ENCODE assay signal across 8 cellular contexts in genomic region chr19:1122972-1123363, GRCh38. TPM values are rescaled to one million over a fixed set of nuclear protein-coding genes. Genes with fewer than 3 reads are reported as not detected.
DNase-seq lines count a peak whose midpoint lies in the region; ATAC-seq and TF ChIP-seq lines count a peak whose summit lies in the region.

No MANE protein-coding gene starts in this region.

- H3K4me3 ChIP-seq in right atrium auricular region (no peak overlapping the region), SJCRH30 (no peak overlapping the region), epithelial cell of esophagus (ENCODE audit: low read length) (no peak overlapping the region), trophoblast cell (ENCODE audit: low read depth, low read length) (no peak overlapping the region)

- H3K9ac ChIP-seq in trophoblast cell (ENCODE audit: low read length), result no peak overlapping the region

- H3K4me2 ChIP-seq in trophoblast cell (ENCODE audit: low read length), result no peak overlapping the region

- no peak overlapping the region for H4K12ac ChIP-seq in trophoblast cell (ENCODE audit: low read depth, low read length)

- no peak overlapping the region for H2BK12ac ChIP-seq in trophoblast cell (ENCODE audit: low read length)

- intact Hi-C loops in Right ventricle myocardium superior (cut with DNase I), result no loop called here

- peak; percentile 63 for ATAC-seq in Right ventricle myocardium superior (ENCODE audit: poor library complexity)
- ATAC-seq in GM18858 (IDR thresholded peaks at IDR 0.05; ENCODE audit: unreplicated experiment), result no peak

- TF ChIP-seq CTCF in right atrium auricular region (IDR thresholded peaks at IDR 0.05) (no peak), epithelial cell of esophagus (IDR thresholded peaks at IDR 0.05; ENCODE audit: insufficient read depth, low read depth, low read length, missing control alignments) (no peak)

- no peak overlapping the region for H3K4ac ChIP-seq in trophoblast cell (ENCODE audit: low read depth, low read length)

- H3K27me3 ChIP-seq in right atrium auricular region (no peaks in the 10 kb centered on the region), SJCRH30 (no peaks in the 10 kb centered on the region), trophoblast cell (ENCODE audit: insufficient read depth, low read length) (no peaks in the 10 kb centered on the region)

- no peak overlapping the region for H3K23ac ChIP-seq in trophoblast cell (ENCODE audit: low read length)

- no peaks in the 10 kb centered on the region for H3K79me1 ChIP-seq in trophoblast cell (ENCODE audit: low read length)

- H3K4me1 ChIP-seq in right atrium auricular region, result no peaks in the 10 kb centered on the region
- no peaks in the 10 kb centered on the region for H3K4me1 ChIP-seq in SJCRH30
- no peaks in the 10 kb centered on the region for H3K4me1 ChIP-seq in trophoblast cell (ENCODE audit: control insufficient read depth in 1 of 2, insufficient read depth in 2 of 2, low read length in 2 of 2)

- no peak overlapping the region for H3K14ac ChIP-seq in trophoblast cell (ENCODE audit: low read length)

- H3K9me3 ChIP-seq in right atrium auricular region, result no peaks in the 10 kb centered on the region
- H3K9me3 ChIP-seq in SJCRH30 (replicated peaks), result no peaks in the 10 kb centered on the region
- peaks cover 2% of the 10 kb centered on the region for H3K9me3 ChIP-seq in trophoblast cell (ENCODE audit: insufficient read depth, low read depth, low read length)

- no peaks in the 10 kb centered on the region for H3K79me2 ChIP-seq in trophoblast cell (ENCODE audit: control insufficient read depth, insufficient read depth, low read length, poor library complexity)

- peak overlapping the region; percentile 25 for H3K18ac ChIP-seq in trophoblast cell (ENCODE audit: low read length)

- no peak overlapping the region for H2AFZ ChIP-seq in trophoblast cell (ENCODE audit: insufficient read depth, low read length, poor library complexity)

- no peak overlapping the region for H4K91ac ChIP-seq in trophoblast cell (ENCODE audit: low read depth, low read length)

- H3K27ac ChIP-seq in right atrium auricular region (no peak overlapping the region), SJCRH30 (no peak overlapping the region), trophoblast cell (ENCODE audit: low read depth, low read length) (no peak overlapping the region)

- peaks cover 100% of the 10 kb centered on the region for H3K36me3 ChIP-seq in right atrium auricular region
- peaks cover 40% of the 10 kb centered on the region for H3K36me3 ChIP-seq in SJCRH30
- H3K36me3 ChIP-seq in trophoblast cell (ENCODE audit: control insufficient read depth in 1 of 2, insufficient read depth in 2 of 2, low read length in 2 of 2), result peaks cover 80 to 86% of the 10 kb centered on the region in 2 experiments

- H2BK120ac ChIP-seq in trophoblast cell (ENCODE audit: insufficient read depth, low read length, poor library complexity), result no peak overlapping the region

- no peak overlapping the region for H2AK5ac ChIP-seq in trophoblast cell (ENCODE audit: low read length)

- WGBS in trophoblast cell (ENCODE audit: extremely low coverage, insufficient coverage, insufficient read length), result no CpG with 5 or more reads among the region's 21 CpGs

- peak; percentile 79 for DNase-seq in Right ventricle myocardium superior
- no peak for DNase-seq in right atrium auricular region (ENCODE audit: low spot score)
- peak; percentile 65 to 67 for DNase-seq in SJCRH30
- DNase-seq in epithelial cell of esophagus (ENCODE audit: low read depth), result peak; percentile 88
- peak; percentile 55 to 65 for DNase-seq in trophoblast cell
- DNase-seq in DMS79 treated with DMSO at 0.1 percent for 48 hours (lab: John Stamatoyannopoulos, UW), result no peak
- no peak for DNase-seq in SK-N-DZ (ENCODE audit: low spot score)

- H4K8ac ChIP-seq in trophoblast cell (ENCODE audit: low read depth, low read length), result no peak overlapping the region

- no peak overlapping the region for H2BK5ac ChIP-seq in trophoblast cell (ENCODE audit: low read depth, low read length, poor library complexity)

RNA-seq across cellular contexts. Expression of gene GPX4, which starts 19.2 kb away (rescaled TPM):
- total RNA-seq in Right ventricle myocardium superior (345 TPM), right atrium auricular region (100 to 1,000 TPM; 404 to 529 TPM)
- total RNA-seq in SJCRH30 (2014; rRNA removed; shearing (Covaris generic)), result 232 and 290 TPM in 2 replicates
- 795 and 804 TPM in 2 replicates for polyA plus RNA-seq in trophoblast cell (2013)
- 781 and 852 TPM in 2 replicates for polyA plus RNA-seq in SK-N-DZ (2014; cell fraction: cytosol; rRNA removed)
- polyA plus RNA-seq in SK-N-DZ (2014; cell fraction: nucleus; rRNA removed), result 522 and 693 TPM in 2 replicates

RNA-seq across cellular contexts. Expression of gene POLR2E, which starts 27.8 kb away (rescaled TPM):
- total RNA-seq in Right ventricle myocardium superior (146 TPM), right atrium auricular region (100 to 1,000 TPM; 149 to 252 TPM)
- 176 and 183 TPM in 2 replicates for total RNA-seq in SJCRH30 (2014; rRNA removed; shearing (Covaris generic))
- 192 and 197 TPM in 2 replicates for polyA plus RNA-seq in trophoblast cell (2013)
- 240 and 311 TPM in 2 replicates for polyA plus RNA-seq in SK-N-DZ (2014; cell fraction: cytosol; rRNA removed)
- 150 and 168 TPM in 2 replicates for polyA plus RNA-seq in SK-N-DZ (2014; cell fraction: nucleus; rRNA removed)

RNA-seq across cellular contexts. Expression of gene SBNO2, which starts 51.1 kb away (rescaled TPM):
- 15.1 TPM for total RNA-seq in Right ventricle myocardium superior
- 10 to 100 TPM; 14.7 to 17.7 TPM for total RNA-seq in right atrium auricular region
- 15.0 and 17.1 TPM in 2 replicates for total RNA-seq in SJCRH30 (2014; rRNA removed; shearing (Covaris generic))
- polyA plus RNA-seq in trophoblast cell (2013), result 21.2 and 22.5 TPM in 2 replicates
- 13.2 and 16.1 TPM in 2 replicates for polyA plus RNA-seq in SK-N-DZ (2014; cell fraction: cytosol; rRNA removed)
- 48.3 and 48.4 TPM in 2 replicates for polyA plus RNA-seq in SK-N-DZ (2014; cell fraction: nucleus; rRNA removed)

RNA-seq across cellular contexts. Expression of gene ARHGAP45, which starts 56.0 kb away (rescaled TPM):
- total RNA-seq in Right ventricle myocardium superior, result 5.1 TPM
- 10 to 100 TPM in 1 of 2 donors, 1 to 10 TPM in 1; 5.2 to 12.8 TPM for total RNA-seq in right atrium auricular region
- total RNA-seq in SJCRH30 (2014; rRNA removed; shearing (Covaris generic)), result 2.9 TPM in 2 replicates
- polyA plus RNA-seq in trophoblast cell (2013), result 13.6 and 14.5 TPM in 2 replicates
- 3.2 and 6.2 TPM in 2 replicates for polyA plus RNA-seq in SK-N-DZ (2014; cell fraction: cytosol; rRNA removed)
- polyA plus RNA-seq in SK-N-DZ (2014; cell fraction: nucleus; rRNA removed), result 6.1 and 10.6 TPM in 2 replicates

Comparison
In these comparisons a context has a peak if more than half of its experiments do, and no peak if none do; other contexts are left out.
1. DNase-seq: peak in Right ventricle myocardium superior (single experiment), SJCRH30 (2 of 2), epithelial cell of esophagus (single experiment) and trophoblast cell (2 of 2); none in right atrium auricular region (single experiment), DMS79 treated with DMSO at 0.1 percent for 48 hours (single experiment) and SK-N-DZ (single experiment).